9 cellular contexts compared by ENCODE assay signal in the genomic region with DNA sequence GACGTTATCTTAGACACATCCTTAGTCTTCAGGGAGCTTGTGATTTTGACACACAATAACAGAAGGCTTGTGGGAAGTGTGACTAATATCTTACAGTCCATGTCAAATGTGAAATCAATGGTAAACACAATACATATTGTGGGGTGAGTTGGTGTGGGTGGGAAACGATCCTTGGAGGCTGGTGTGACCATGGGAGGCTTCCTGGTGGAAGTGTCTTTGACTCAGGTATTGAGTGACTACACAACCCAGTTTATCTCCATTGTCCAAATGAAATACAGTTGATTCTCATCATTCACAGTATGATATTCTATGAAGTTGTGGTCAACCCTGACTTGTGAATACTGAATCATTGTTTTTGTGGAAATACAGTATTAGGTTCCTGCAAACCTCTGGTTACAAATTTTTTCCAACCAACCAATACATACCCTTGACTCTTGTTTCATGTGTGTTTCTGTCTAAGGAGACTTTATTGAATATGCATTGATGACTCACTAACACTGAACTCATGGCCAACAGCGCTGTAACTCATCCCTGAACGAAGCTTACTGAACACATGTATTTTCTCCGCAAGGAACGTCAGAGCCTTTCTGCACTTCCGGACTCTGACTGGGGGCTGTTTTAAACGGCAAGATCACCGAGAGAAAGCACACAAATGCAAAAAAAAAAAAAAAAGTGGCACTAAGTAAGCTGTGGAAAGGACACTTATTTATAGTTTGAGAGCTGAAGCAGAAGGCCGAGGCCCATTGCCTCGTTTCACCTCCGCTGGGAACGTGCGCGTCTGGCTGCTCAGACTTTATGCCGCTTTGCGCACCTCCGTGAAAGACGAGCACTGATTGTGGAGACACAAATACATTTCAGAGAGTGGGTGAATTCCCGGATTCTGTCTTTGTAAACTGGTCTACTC. TPM values are rescaled to one million over a fixed set of nuclear protein-coding genes. Genes with fewer than 3 reads are reported as not detected.
DNase-seq lines count a peak whose midpoint lies in the region; ATAC-seq and TF ChIP-seq lines count a peak whose summit lies in the region.
"Had no signal": no experiment of that assay in that cellular context is flagged by ENCODE, and none has a peak within 500 bp of the region (broad histone marks: within the 10 kb centered on the region; RNA-seq: fewer than 3 reads in every experiment).

No MANE protein-coding gene starts in this region.

- H3F3A ChIP-seq in smooth muscle cell (ENCODE audit: low read depth), result peaks cover 8% of the 10 kb centered on the region

- H3K9ac ChIP-seq in smooth muscle cell (ENCODE audit: low read depth), result no peak overlapping the region

- no peaks in the 10 kb centered on the region for H3K36me3 ChIP-seq in smooth muscle cell (ENCODE audit: low read depth)

- no peak for TF ChIP-seq CTCF in epithelial cell of esophagus (IDR thresholded peaks at IDR 0.05; ENCODE audit: insufficient read depth, low read depth, low read length, missing control alignments)
- no peak for TF ChIP-seq CTCF in smooth muscle cell (IDR thresholded peaks at IDR 0.05; ENCODE audit: borderline replicate concordance, insufficient read depth, poor library complexity, severe bottlenecking)

- no peak overlapping the region for H2AFZ ChIP-seq in smooth muscle cell (ENCODE audit: low read depth)

- H4K20me1 ChIP-seq in smooth muscle cell (ENCODE audit: low read depth), result no peaks in the 10 kb centered on the region

- H3K4me2 ChIP-seq in smooth muscle cell, result no peak overlapping the region

- no peak overlapping the region for H3K27ac ChIP-seq in smooth muscle cell (ENCODE audit: low read depth)

- H3K4me3 ChIP-seq in epithelial cell of esophagus (ENCODE audit: low read length) (no peak overlapping the region), smooth muscle cell (no peak overlapping the region)

- no peaks in the 10 kb centered on the region for H3K9me3 ChIP-seq in smooth muscle cell (replicated peaks; ENCODE audit: low read depth)

- no peaks in the 10 kb centered on the region for H3K79me2 ChIP-seq in smooth muscle cell (ENCODE audit: low read depth)

- DNase-seq in activated CD4-positive, CD25-positive, alpha-beta regulatory T cell treated with anti-CD3 and anti-CD28 coated beads, Interleukin-2, amount 50 U/mL, for 72 hours, result no peak
- DNase-seq in RPMI7951 (ENCODE audit: low read depth) (peak; percentile 53), epithelial cell of esophagus (ENCODE audit: low read depth) (peak; percentile 57), smooth muscle cell (lab: John Stamatoyannopoulos, UW; ENCODE audit: unreplicated experiment) (no peak)
- peak; percentile 63 for DNase-seq in stimulated activated CD4-positive, alpha-beta T cell treated with anti-CD3 and anti-CD28 coated beads, Interleukin-4, amount 100 ng/mL, for 24 hours
- DNase-seq: NCI-H2029 had no signal

- no peaks in the 10 kb centered on the region for H3K27me3 ChIP-seq in smooth muscle cell (ENCODE audit: low read depth)

- peaks cover 8% of the 10 kb centered on the region for H3K4me1 ChIP-seq in smooth muscle cell (ENCODE audit: low read depth)

- peak; percentile 51 to 68 for ATAC-seq in activated CD4-positive, CD25-positive, alpha-beta regulatory T cell treated with anti-CD3 and anti-CD28 coated beads, Interleukin-2, amount 50 U/mL, for 24 hours
- ATAC-seq in GM21717 (IDR thresholded peaks at IDR 0.05; ENCODE audit: unreplicated experiment), result no peak
- no peak for ATAC-seq in GM21737 (IDR thresholded peaks at IDR 0.05; ENCODE audit: unreplicated experiment)

- WGBS in smooth muscle cell (ENCODE audit: low lambda C conversion rate), result 79% methylated on average over 20 of the region's 20 CpGs

RNA-seq across cellular contexts. Expression of gene CLMN, which starts 58.9 kb away (rescaled TPM):
- 0.59 and 0.72 TPM in 2 replicates for total RNA-seq in RPMI7951 (2014; rRNA removed; shearing (Covaris generic))
- 2.8 and 3.5 TPM in 2 replicates for total RNA-seq in smooth muscle cell
- 1.3 and 3.9 TPM in 2 replicates for polyA plus RNA-seq in smooth muscle cell

Comparison
In these comparisons a context has a peak if more than half of its experiments do, and no peak if none do; other contexts are left out.
1. ATAC-seq: peak in activated CD4-positive, CD25-positive, alpha-beta regulatory T cell treated with anti-CD3 and anti-CD28 coated beads, Interleukin-2, amount 50 U/mL, for 24 hours (2 of 2); none in GM21717 (single experiment) and GM21737 (single experiment).
2. DNase-seq: peak in RPMI7951 (single experiment), epithelial cell of esophagus (single experiment) and stimulated activated CD4-positive, alpha-beta T cell treated with anti-CD3 and anti-CD28 coated beads, Interleukin-4, amount 100 ng/mL, for 24 hours (single experiment); none in activated CD4-positive, CD25-positive, alpha-beta regulatory T cell treated with anti-CD3 and anti-CD28 coated beads, Interleukin-2, amount 50 U/mL, for 72 hours (single experiment) and smooth muscle cell (single experiment).